8 cellular contexts compared by ENCODE assay signal in the genomic region with DNA sequence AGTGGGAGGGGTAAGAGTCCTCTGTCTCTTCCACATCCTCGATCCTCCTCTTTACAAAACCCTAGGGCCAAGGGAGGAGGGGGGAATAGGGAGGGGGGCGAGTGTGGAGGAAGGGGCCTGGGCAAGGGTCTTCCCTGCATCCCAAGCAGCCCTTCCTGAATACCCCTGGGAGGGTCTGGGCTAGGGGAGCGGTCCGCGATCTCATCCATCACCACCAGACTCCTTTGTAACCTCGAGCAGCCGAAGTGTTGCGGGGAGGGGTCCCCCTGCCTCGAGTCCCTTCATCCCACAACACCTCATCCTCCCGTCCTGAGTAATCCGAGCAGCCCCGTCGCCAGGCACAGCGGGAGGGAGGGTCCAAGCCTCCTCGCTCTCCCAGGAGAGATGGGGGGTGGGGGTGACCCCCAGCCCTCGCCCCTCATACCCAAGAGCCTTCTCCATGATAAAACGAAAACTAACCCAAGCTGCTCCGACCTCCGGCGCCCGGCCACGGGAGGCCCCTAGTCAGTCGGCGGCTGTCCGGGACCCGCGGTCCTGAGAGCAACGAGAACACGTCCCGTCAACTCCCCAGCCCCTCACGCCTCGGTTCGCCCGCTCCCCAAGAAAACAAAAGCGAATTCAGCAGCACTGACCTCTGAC. TPM values are rescaled to one million over a fixed set of nuclear protein-coding genes. Genes with fewer than 3 reads are reported as not detected.
A peak's percentile ranks its signal among the peaks of the same experiment; 100 is the strongest.
DNase-seq lines count a peak whose midpoint lies in the region; ATAC-seq and TF ChIP-seq lines count a peak whose summit lies in the region.

No MANE protein-coding gene starts in this region.

- H3K4me1 Mint-ChIP-seq in activated T-cell treated with anti-CD3 and anti-CD28 coated beads, Interleukin-2, amount 50 U/mL, for 4 hours (ENCODE audit: low read depth): peaks cover 19% of the 10 kb centered on the region
- peaks cover 9% of the 10 kb centered on the region for H3K4me1 Mint-ChIP-seq in activated naive CD8-positive, alpha-beta T cell treated with anti-CD3 and anti-CD28 coated beads, Interleukin-2, amount 10 ng/mL, durations not matched to agents 7 days and 5 days

- in situ Hi-C loops in transverse colon (cut with MboI; ENCODE audit: low pct_ligation_motif_present in 1 of 4, low pct_unique_long_range_greater_than_20kb in 1 of 4, low sequenced_read_pairs in 3 of 4): no loop called here

- POLR2A ChIA-PET in activated naive CD8-positive, alpha-beta T cell treated with anti-CD3 and anti-CD28 coated beads, Interleukin-2, amount 10 ng/mL, durations not matched to agents 7 days and 5 days (lab: Charles Lee): interaction anchor here (1.7 kb wide), 1 partner anchor 29 kb away, joined by 7 read pairs; no protein-coding TSS in a partner anchor

- peak overlapping the region; percentile 79 for H3K4me3 Mint-ChIP-seq in activated T-cell treated with anti-CD3 and anti-CD28 coated beads, Interleukin-2, amount 50 U/mL, for 4 hours
- peak overlapping the region; percentile 77 for H3K4me3 Mint-ChIP-seq in activated naive CD8-positive, alpha-beta T cell treated with anti-CD3 and anti-CD28 coated beads, Interleukin-2, amount 10 ng/mL, durations not matched to agents 7 days and 5 days

- TF ChIP-seq POLR2A in transverse colon (IDR thresholded peaks at IDR 0.05): no peak

- peaks cover 8 to 61% of the 10 kb centered on the region in 2 donors for H3K27me3 ChIP-seq in left lung
- H3K27me3 ChIP-seq in transverse colon: peaks cover 18% of the 10 kb centered on the region

- H3K4me1 ChIP-seq in left lung: peaks cover 15 to 26% of the 10 kb centered on the region in 2 donors
- H3K4me1 ChIP-seq in transverse colon: peaks cover 11 to 24% (median 15%) of the 10 kb centered on the region in 4 donors

- TF ChIP-seq CTCF in left lung (IDR thresholded peaks at IDR 0.05): no peak
- no peak for TF ChIP-seq CTCF in transverse colon (IDR thresholded peaks at IDR 0.05)

- ATAC-seq in activated T-cell treated with anti-CD3 and anti-CD28 coated beads, Interleukin-2, amount 50 U/mL, for 4 hours: peak; percentile 22 to 24
- peak; percentile 1 for ATAC-seq in HG03196 (IDR thresholded peaks at IDR 0.05; ENCODE audit: unreplicated experiment)
- peak; percentile 10 for ATAC-seq in activated naive CD8-positive, alpha-beta T cell treated with anti-CD3 and anti-CD28 coated beads, Interleukin-2, amount 10 ng/mL, durations not matched to agents 7 days and 5 days (ENCODE audit: low read depth)
- no peak for ATAC-seq in left lung

- 6 to 9% methylated on average over 2 to 20 of the region's 35 CpGs for WGBS in transverse colon (ENCODE audit: low coverage in 1 of 2), 2 donors

- H3K4me3 ChIP-seq in left lung (peak overlapping the region; percentile 12 to 53), transverse colon (peak overlapping the region; percentile 30 to 61 (median 38))

- no peaks in the 10 kb centered on the region for H3K36me3 ChIP-seq in left lung
- no peaks in the 10 kb centered on the region for H3K36me3 ChIP-seq in transverse colon

- no peaks in the 10 kb centered on the region for H3K36me3 Mint-ChIP-seq in activated T-cell treated with anti-CD3 and anti-CD28 coated beads, Interleukin-2, amount 50 U/mL, for 4 hours (ENCODE audit: insufficient read depth)
- no peaks in the 10 kb centered on the region for H3K36me3 Mint-ChIP-seq in activated naive CD8-positive, alpha-beta T cell treated with anti-CD3 and anti-CD28 coated beads, Interleukin-2, amount 10 ng/mL, durations not matched to agents 7 days and 5 days

- intact Hi-C loops in left lung (cut with DNase I): loop anchor here in 1 of 2 donors (10.0 kb wide), 1 partner anchor 57 kb away; no protein-coding TSS in a partner anchor
- intact Hi-C loops in transverse colon (cut with DNase I; ENCODE audit: low total_unique reads): no loop called here

- H3K27ac ChIP-seq in left lung (no peak overlapping the region), transverse colon (no peak overlapping the region)

- H3K27me3 Mint-ChIP-seq in activated T-cell treated with anti-CD3 and anti-CD28 coated beads, Interleukin-2, amount 50 U/mL, for 4 hours (ENCODE audit: low read depth): peaks cover 29% of the 10 kb centered on the region
- peaks cover 32% of the 10 kb centered on the region for H3K27me3 Mint-ChIP-seq in activated naive CD8-positive, alpha-beta T cell treated with anti-CD3 and anti-CD28 coated beads, Interleukin-2, amount 10 ng/mL, durations not matched to agents 7 days and 5 days

- H3K27ac Mint-ChIP-seq in activated naive CD8-positive, alpha-beta T cell treated with anti-CD3 and anti-CD28 coated beads, Interleukin-2, amount 10 ng/mL, durations not matched to agents 7 days and 5 days: no peak overlapping the region

- no peak for DNase-seq in activated T-cell treated with anti-CD3 and anti-CD28 coated beads, Interleukin-2, amount 50 U/mL, for 4 hours
- no peak for DNase-seq in activated T-cell treated with anti-CD3 and anti-CD28 coated beads, Interleukin-2, amount 50 U/mL, for 48 hours
- no peak for DNase-seq in activated naive CD8-positive, alpha-beta T cell treated with anti-CD3 and anti-CD28 coated beads, Interleukin-2, amount 10 ng/mL, durations not matched to agents 7 days and 5 days
- peak in 1 of 2 donors; percentile 39 for DNase-seq in left lung
- no peak for DNase-seq in transverse colon
- no peak for DNase-seq in NCI-H2081 treated with DMSO at 0.1 percent for 48 hours (lab: John Stamatoyannopoulos, UW)
- DNase-seq in HT-29 (ENCODE audit: low spot score): no peak

- H3K9me3 ChIP-seq in left lung (no peaks in the 10 kb centered on the region), transverse colon (no peaks in the 10 kb centered on the region)

- no peaks in the 10 kb centered on the region for H3K9me3 Mint-ChIP-seq in activated T-cell treated with anti-CD3 and anti-CD28 coated beads, Interleukin-2, amount 50 U/mL, for 4 hours
- no peaks in the 10 kb centered on the region for H3K9me3 Mint-ChIP-seq in activated naive CD8-positive, alpha-beta T cell treated with anti-CD3 and anti-CD28 coated beads, Interleukin-2, amount 10 ng/mL, durations not matched to agents 7 days and 5 days

- TF ChIP-seq EP300 in transverse colon (IDR thresholded peaks at IDR 0.05; ENCODE audit: low read depth): no peak

RNA-seq across cellular contexts. Expression of gene SMPD3, which starts 0.5 kb away (rescaled TPM):
- under 1 TPM; 0.24 to 0.71 (median 0.40) TPM for total RNA-seq in activated T-cell treated with anti-CD3 and anti-CD28 coated beads, Interleukin-2, amount 50 U/mL, for 4 hours
- 10 to 100 TPM; 16.0 to 16.9 TPM for total RNA-seq in activated naive CD8-positive, alpha-beta T cell treated with anti-CD3 and anti-CD28 coated beads, Interleukin-2, amount 10 ng/mL, durations not matched to agents 7 days and 5 days
- 1 to 10 TPM in 1 of 2 donors, under 1 TPM in 1; 0.79 to 2.3 TPM for total RNA-seq in left lung
- 100 to 1,000 TPM in 1 of 4 donors, 10 to 100 TPM in 3; 51.1 to 168 (median 68.9) TPM for total RNA-seq in transverse colon
- 45.7 and 50.7 TPM in 2 replicates for total RNA-seq in HT-29 (2014; rRNA removed; shearing (Covaris generic))

Comparison
In these comparisons a context has a peak if more than half of its experiments do, and no peak if none do; other contexts are left out.
1. RNA of gene SMPD3, which starts 0.5 kb away (total RNA-seq): 51.1 to 168 TPM in transverse colon, 45.7 to 50.7 TPM in HT-29 and 16.0 to 16.9 TPM in activated naive CD8-positive, alpha-beta T cell treated with anti-CD3 and anti-CD28 coated beads, Interleukin-2, amount 10 ng/mL, durations not matched to agents 7 days and 5 days; 0.79 to 2.3 TPM in left lung and 0.24 to 0.71 TPM in activated T-cell treated with anti-CD3 and anti-CD28 coated beads, Interleukin-2, amount 50 U/mL, for 4 hours; every median in the first group is over 4 times any median in the second.